ENCODE assay signal across 1 cellular context in the genomic region with DNA sequence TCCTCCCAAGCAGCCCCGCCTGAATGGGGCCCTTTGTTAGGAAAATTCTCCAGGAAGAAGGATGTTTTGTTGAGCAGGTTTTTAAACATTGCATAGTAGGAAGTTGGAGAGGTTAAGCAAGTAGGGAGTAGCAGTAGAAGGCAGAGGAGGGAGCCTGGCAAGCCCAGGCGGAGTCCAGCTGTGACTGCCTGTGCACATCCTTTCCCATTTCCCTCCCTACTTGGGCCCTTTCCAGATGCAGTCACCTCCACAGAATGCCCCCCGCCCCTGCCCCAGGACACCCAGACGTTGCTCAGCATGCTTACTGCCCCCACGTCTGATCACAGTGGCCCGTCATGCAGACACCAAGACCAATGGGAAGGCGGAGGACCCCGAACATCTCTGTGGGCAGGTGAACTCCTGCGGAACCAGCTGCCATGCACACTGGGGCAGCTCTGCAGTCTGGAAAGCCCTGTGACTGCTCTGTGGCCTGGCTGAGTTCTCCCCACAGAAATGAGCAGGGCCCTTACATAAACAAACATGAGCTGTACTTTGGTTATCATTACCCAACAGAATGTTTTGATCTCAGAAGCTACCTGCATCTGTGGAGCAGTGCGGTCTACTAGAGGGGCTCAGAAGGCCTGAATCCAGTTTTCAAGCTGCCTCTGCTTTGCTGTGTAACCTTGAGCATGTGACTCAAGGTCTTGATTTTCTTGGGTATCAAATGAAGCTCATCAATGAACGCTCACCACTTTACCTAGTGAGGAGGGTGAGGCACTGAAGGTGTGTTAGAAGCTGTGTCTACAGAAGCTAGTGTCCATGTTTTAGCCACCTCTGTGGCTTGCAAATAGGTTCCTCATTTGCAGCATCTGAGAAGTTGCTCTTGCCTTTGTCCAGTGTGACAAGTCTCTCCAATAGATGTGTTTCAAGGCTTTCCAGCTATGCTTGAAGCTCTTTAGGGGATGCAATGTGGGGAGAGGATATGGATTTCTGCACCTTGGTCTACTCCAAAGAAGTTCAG.
TF ChIP-seq lines count a peak whose summit lies in the region.

No MANE protein-coding gene starts in this region.

TF ChIP-seq in WTC11, 78 proteins besides CTCF, POLR2A, EP300 and RAD21 (continued from another document):
- TF ChIP-seq, protein P1, sequence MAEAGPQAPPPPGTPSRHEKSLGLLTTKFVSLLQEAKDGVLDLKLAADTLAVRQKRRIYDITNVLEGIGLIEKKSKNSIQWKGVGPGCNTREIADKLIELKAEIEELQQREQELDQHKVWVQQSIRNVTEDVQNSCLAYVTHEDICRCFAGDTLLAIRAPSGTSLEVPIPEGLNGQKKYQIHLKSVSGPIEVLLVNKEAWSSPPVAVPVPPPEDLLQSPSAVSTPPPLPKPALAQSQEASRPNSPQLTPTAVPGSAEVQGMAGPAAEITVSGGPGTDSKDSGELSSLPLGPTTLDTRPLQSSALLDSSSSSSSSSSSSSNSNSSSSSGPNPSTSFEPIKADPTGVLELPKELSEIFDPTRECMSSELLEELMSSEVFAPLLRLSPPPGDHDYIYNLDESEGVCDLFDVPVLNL (CRISPR knock-in tag; IDR thresholded peaks at IDR 0.05; ENCODE audit: borderline replicate concordance, low read depth), result no peak
- TF ChIP-seq NFATC4 (CRISPR knock-in tag; IDR thresholded peaks at IDR 0.05), result no peak
- TF ChIP-seq, protein P2, sequence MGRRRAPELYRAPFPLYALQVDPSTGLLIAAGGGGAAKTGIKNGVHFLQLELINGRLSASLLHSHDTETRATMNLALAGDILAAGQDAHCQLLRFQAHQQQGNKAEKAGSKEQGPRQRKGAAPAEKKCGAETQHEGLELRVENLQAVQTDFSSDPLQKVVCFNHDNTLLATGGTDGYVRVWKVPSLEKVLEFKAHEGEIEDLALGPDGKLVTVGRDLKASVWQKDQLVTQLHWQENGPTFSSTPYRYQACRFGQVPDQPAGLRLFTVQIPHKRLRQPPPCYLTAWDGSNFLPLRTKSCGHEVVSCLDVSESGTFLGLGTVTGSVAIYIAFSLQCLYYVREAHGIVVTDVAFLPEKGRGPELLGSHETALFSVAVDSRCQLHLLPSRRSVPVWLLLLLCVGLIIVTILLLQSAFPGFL (CRISPR knock-in tag; IDR thresholded peaks at IDR 0.05; ENCODE audit: borderline replicate concordance), result no peak
